ENCODE assay signal across 19 cellular contexts in genomic region chr6:140773276-140773675, GRCh38.
DNase-seq lines count a peak whose midpoint lies in the region; ATAC-seq and TF ChIP-seq lines count a peak whose summit lies in the region.
"Had no signal": no experiment of that assay in that cellular context is flagged by ENCODE, and none has a peak within 500 bp of the region (broad histone marks: within the 10 kb centered on the region; RNA-seq: fewer than 3 reads in every experiment).

No MANE protein-coding gene starts in this region.

- no peak overlapping the region for H2AFZ ChIP-seq in ACC112 (ENCODE audit: low read length, unreplicated experiment)
- H2AFZ ChIP-seq in GM23248, result peak overlapping the region; percentile 32; the same call in 1 of the 2 replicates

- 0 out of 2 replicates have a peak, but pooled peaks cover 6% of the 10 kb centered on the region for H3K36me3 ChIP-seq in ACC112 (ENCODE audit: insufficient read depth, low read length)
- no peaks in the 10 kb centered on the region for H3K36me3 ChIP-seq in GM23248 (ENCODE audit: low read depth)
- no peaks in the 10 kb centered on the region for H3K36me3 ChIP-seq in MG63
- H3K36me3 ChIP-seq: ovary had no signal

- H3K4me2 ChIP-seq in GM23248 (ENCODE audit: unreplicated experiment), result no peak overlapping the region

- TF ChIP-seq CTCF in astrocyte of the spinal cord (IDR thresholded peaks at IDR 0.05; ENCODE audit: low read depth, low read length), result no peak

- H3K4me1 ChIP-seq in ACC112 (ENCODE audit: control insufficient read depth, insufficient read depth, low read length, unreplicated experiment) (peaks cover 17% of the 10 kb centered on the region), GM23248 (ENCODE audit: insufficient read depth) (peaks cover 23% of the 10 kb centered on the region)

- in situ Hi-C loops in GM23248 (cut with MboI), result no loop called here
- in situ Hi-C loops in astrocyte of the spinal cord (cut with HindIII; ENCODE audit: low sequenced_read_pairs), result no loop called here

- no peaks in the 10 kb centered on the region; the same call in 1 of the 2 replicates for H3K9me2 ChIP-seq in GM23248 (ENCODE audit: insufficient read depth)

- H3K27me3 ChIP-seq in ACC112 (ENCODE audit: insufficient read depth, low read length) (no peaks in the 10 kb centered on the region), GM23248 (replicated peaks; ENCODE audit: insufficient read depth) (no peaks in the 10 kb centered on the region), MG63 (no peaks in the 10 kb centered on the region)
- H3K27me3 ChIP-seq: ovary, testis had no signal

- H3K9me3 ChIP-seq in GM23248 (ENCODE audit: low read depth) (no peaks in the 10 kb centered on the region), MG63 (peaks cover 15% of the 10 kb centered on the region)
- H3K9me3 ChIP-seq: ovary, testis had no signal

- H3K79me2 ChIP-seq in ACC112 (ENCODE audit: control insufficient read depth, insufficient read depth, low read length, unreplicated experiment), result no peaks in the 10 kb centered on the region
- H3K79me2 ChIP-seq in GM23248 (ENCODE audit: insufficient read depth), result no peaks in the 10 kb centered on the region

- H3K27ac ChIP-seq in ACC112 (ENCODE audit: low read depth, low read length) (0 out of 2 replicates have a peak overlapping the region, but pooled peaks have one; percentile 60), GM23248 (no peak overlapping the region)
- H3K27ac ChIP-seq: coronary artery, ovary, testis had no signal

- H3K4me3 ChIP-seq in ACC112 (ENCODE audit: low read depth, low read length) (no peak overlapping the region), GM23248 (no peak overlapping the region), astrocyte of the spinal cord (ENCODE audit: low read depth, low read length) (no peak overlapping the region), MG63 (no peak overlapping the region)
- H3K4me3 ChIP-seq: coronary artery, ovary, testis had no signal

- DNase-seq in GM23248 (no peak), astrocyte of the spinal cord (ENCODE audit: low read depth, low spot score) (peak; percentile 15), glomerular visceral epithelial cell (ENCODE audit: extremely low spot score) (peak; percentile 12), hepatic stellate cell (ENCODE audit: low spot score) (no peak), HK-2 (ENCODE audit: unreplicated experiment) (no peak), MG63 (no peak)
- DNase-seq: activated CD4-positive, alpha-beta T cell treated with anti-CD3 and anti-CD28 coated beads for 48 hours; activated CD8-positive, alpha-beta memory T cell treated with anti-CD3 and anti-CD28 coated beads, Interleukin-2, amount 50 U/mL, for 48 hours; activated gamma-delta T cell treated with Interleukin-2 at 50 U/mL for 16 hours; CD8-positive, alpha-beta memory T cell; EL; NCI-H526 treated with DMSO at 0.1 percent for 48 hours; ovary; small intestine; testis had no signal

- 0 out of 2 replicates have a peak, but pooled peaks cover 11% of the 10 kb centered on the region for H3F3A ChIP-seq in GM23248 (ENCODE audit: insufficient read depth)

- no peak overlapping the region for H3K9ac ChIP-seq in GM23248

- ATAC-seq in GM19324 (IDR thresholded peaks at IDR 0.05; ENCODE audit: low FRiP score, unreplicated experiment), result no peak
- ATAC-seq: HepG2 had no signal

- H4K20me1 ChIP-seq in GM23248 (ENCODE audit: insufficient read depth), result no peaks in the 10 kb centered on the region

Comparison
In these comparisons a context has a peak if more than half of its experiments do, and no peak if none do; other contexts are left out.
1. DNase-seq: peak in astrocyte of the spinal cord (single experiment) and glomerular visceral epithelial cell (single experiment); none in GM23248 (single experiment), hepatic stellate cell (single experiment), HK-2 (single experiment) and MG63 (single experiment).